ENCODE assay signal across 8 cellular contexts in genomic region chr12:16349132-16349463, GRCh38. TPM values are rescaled to one million over a fixed set of nuclear protein-coding genes. Genes with fewer than 3 reads are reported as not detected.
DNase-seq lines count a peak whose midpoint lies in the region; ATAC-seq and TF ChIP-seq lines count a peak whose summit lies in the region.

No MANE protein-coding gene starts in this region.

- no CpG with 5 or more reads among the region's 3 CpGs for WGBS in iPS DF 6.9 (ENCODE audit: insufficient coverage, insufficient read length)
- 25 to 32% (median 30%) methylated on average over 3 of the region's 3 CpGs for WGBS in stomach, 5 donors

- TF ChIP-seq EP300 in stomach (IDR thresholded peaks at IDR 0.05) = no peak

- peak; percentile 68 for DNase-seq in CD14-positive monocyte (ENCODE audit: low spot score)
- peak; percentile 96 for DNase-seq in amniotic epithelial cell (ENCODE audit: low read depth)
- no peak for DNase-seq in iPS DF 6.9 (ENCODE audit: low read depth, low spot score)
- peak; percentile 73 for DNase-seq in stomach
- DNase-seq in stimulated activated CD8-positive, alpha-beta memory T cell treated with anti-CD3 and anti-CD28 coated beads, Interleukin-4, amount 100 ng/mL, for 48 hours = no peak

- peaks cover 2% of the 10 kb centered on the region; the same call in 1 of the 2 replicates for H3K36me3 ChIP-seq in iPS DF 6.9 (ENCODE audit: control insufficient read depth, insufficient read depth, low read length)
- no peaks in the 10 kb centered on the region for H3K36me3 ChIP-seq in stomach

- TF ChIP-seq POLR2A in stomach (IDR thresholded peaks at IDR 0.05) = no peak

- H3K4me3 Mint-ChIP-seq in CD14-positive monocyte = peak overlapping the region; percentile 86 to 95

- H3K4me3 ChIP-seq in iPS DF 6.9 (ENCODE audit: low read length) (peak overlapping the region; percentile 49; the same call in 1 of the 2 replicates), stomach (peak overlapping the region; percentile 43 to 55 (median 48))

- TF ChIP-seq CTCF in CD14-positive monocyte (IDR thresholded peaks at IDR 0.05) = no peak
- TF ChIP-seq CTCF in stomach (IDR thresholded peaks at IDR 0.05) = no peak

- peak overlapping the region; percentile 88 to 96 (median 94) for H3K27ac Mint-ChIP-seq in CD14-positive monocyte

- no peaks in the 10 kb centered on the region for H3K9me3 ChIP-seq in iPS DF 6.9 (ENCODE audit: control insufficient read depth, insufficient read depth, low read length)
- H3K9me3 ChIP-seq in stomach = no peaks in the 10 kb centered on the region

- H3K4me1 Mint-ChIP-seq in CD14-positive monocyte = peaks cover 70% of the 10 kb centered on the region

- intact Hi-C loops in CD14-positive monocyte (cut with micrococcal nuclease) = no loop called here
- intact Hi-C loops in stomach (cut with DNase I; ENCODE audit: low total_unique reads) = no loop called here

- peaks cover 0 to 2% of the 10 kb centered on the region in 2 donors for H3K36me3 Mint-ChIP-seq in CD14-positive monocyte

- peaks cover 0 to 3% (median 0%) of the 10 kb centered on the region in 7 donors for H3K9me3 Mint-ChIP-seq in CD14-positive monocyte

- H3K4me1 ChIP-seq in iPS DF 6.9 (ENCODE audit: control insufficient read depth, insufficient read depth, low read length) (peaks cover 3% of the 10 kb centered on the region), stomach (peaks cover 0 to 33% (median 3%) of the 10 kb centered on the region in 4 donors)

- H3K27ac ChIP-seq in iPS DF 6.9 (ENCODE audit: low read length) (no peak overlapping the region), stomach (peak overlapping the region in 4 of 5 donors; percentile 74 to 84 (median 77))

- no peaks in the 10 kb centered on the region for H3K27me3 Mint-ChIP-seq in CD14-positive monocyte (ENCODE audit: low read depth in 3 of 3)

- H3K27me3 ChIP-seq in iPS DF 6.9 (ENCODE audit: control insufficient read depth, insufficient read depth, low read length) = no peaks in the 10 kb centered on the region
- peaks cover 0 to 4% (median 0%) of the 10 kb centered on the region in 3 donors for H3K27me3 ChIP-seq in stomach

- ATAC-seq in HG03039 (IDR thresholded peaks at IDR 0.05; ENCODE audit: unreplicated experiment) (peak; percentile 45), HG02938 (IDR thresholded peaks at IDR 0.05; ENCODE audit: unreplicated experiment) (no peak), GM21390 (IDR thresholded peaks at IDR 0.05; ENCODE audit: unreplicated experiment) (no peak)

RNA-seq across cellular contexts. Expression of gene MGST1, which starts 1.7 kb away (rescaled TPM):
- polyA plus RNA-seq in CD14-positive monocyte (100 to 1,000 TPM; 248 to 295 TPM), stomach (100 to 1,000 TPM in 2 of 3 donors, 10 to 100 TPM in 1; 62.2 to 163 (median 109) TPM)
- total RNA-seq in stomach = 100 to 1,000 TPM in 2 of 5 donors, 10 to 100 TPM in 3; 54.7 to 171 (median 67.8) TPM

Comparison
In these comparisons a context has a peak if more than half of its experiments do, and no peak if none do; other contexts are left out.
1. DNase-seq: peak in CD14-positive monocyte (single experiment), amniotic epithelial cell (single experiment) and stomach (single experiment); none in iPS DF 6.9 (single experiment) and stimulated activated CD8-positive, alpha-beta memory T cell treated with anti-CD3 and anti-CD28 coated beads, Interleukin-4, amount 100 ng/mL, for 48 hours (single experiment).